In the genomic region with DNA sequence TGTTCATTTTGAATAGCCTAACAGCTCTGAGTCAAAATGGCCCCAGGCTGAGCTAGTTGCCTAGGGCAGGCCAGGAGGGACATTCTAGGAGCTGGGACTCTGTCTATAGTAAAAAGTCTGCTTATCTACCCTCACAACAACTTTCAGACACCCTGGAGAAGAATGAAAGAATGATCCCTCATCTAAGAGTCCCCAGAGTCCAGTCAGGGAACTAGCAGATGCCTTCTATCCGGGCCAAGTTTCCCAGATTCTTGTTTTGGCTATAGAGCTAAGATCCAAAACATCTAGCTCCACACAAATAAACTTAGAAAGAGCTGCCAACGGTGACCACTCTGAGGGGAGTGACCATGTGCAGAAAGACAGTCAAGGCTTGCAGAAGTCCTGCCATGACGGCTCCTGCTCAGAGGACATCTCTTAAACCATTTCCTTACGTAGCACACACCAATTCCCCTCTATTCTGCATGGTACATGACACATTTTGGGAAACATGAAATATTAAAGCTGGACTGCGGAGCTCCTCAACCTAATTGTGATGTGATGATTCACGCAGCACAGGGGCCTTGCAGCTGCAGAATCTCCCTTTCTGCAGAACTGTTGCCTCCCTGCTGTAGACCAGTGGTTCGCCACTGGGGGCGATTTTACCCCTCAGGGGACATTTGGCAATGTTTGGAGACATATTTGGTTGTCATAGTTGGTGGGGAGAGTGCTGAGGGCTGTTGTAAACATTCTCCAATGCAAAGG, we compare ENCODE assay signal across 12 cellular contexts. TPM values are rescaled to one million over a fixed set of nuclear protein-coding genes. Genes with fewer than 3 reads are reported as not detected.
DNase-seq lines count a peak whose midpoint lies in the region; ATAC-seq and TF ChIP-seq lines count a peak whose summit lies in the region.
"Had no signal": no experiment of that assay in that cellular context is flagged by ENCODE, and none has a peak within 500 bp of the region (broad histone marks: within the 10 kb centered on the region; RNA-seq: fewer than 3 reads in every experiment).

No MANE protein-coding gene starts in this region.

- H4K20me1 ChIP-seq in mammary epithelial cell (ENCODE audit: insufficient read depth, low read length), result no peaks in the 10 kb centered on the region

- H3K27me3 ChIP-seq in breast epithelium (no peaks in the 10 kb centered on the region), mammary epithelial cell (ENCODE audit: insufficient read depth, low read length) (no peaks in the 10 kb centered on the region)

- in situ Hi-C loops in mammary epithelial cell (cut with MboI; ENCODE audit: low sequenced_read_pairs in 2 of 2), result no loop called here

- CTCF ChIA-PET in mammary epithelial cell (lab: Charles Lee; ENCODE audit: low non-redundant PET), result no interaction called here

- no peaks in the 10 kb centered on the region for H3K36me3 ChIP-seq in breast epithelium
- no peaks in the 10 kb centered on the region for H3K36me3 ChIP-seq in mammary epithelial cell (ENCODE audit: insufficient read depth, low read length)

- no peak for TF ChIP-seq POLR2A in breast epithelium (IDR thresholded peaks at IDR 0.05)

- dilution Hi-C loops in mammary epithelial cell (cut with HindIII; ENCODE audit: low sequenced_read_pairs), result no loop called here

- no TSS peak for BruUV-seq in mammary epithelial cell (replicated peaks; lab: Mats Ljungman, UMichigan)

- no peak for DNase-seq in breast epithelium (ENCODE audit: low spot score in 2 of 2)
- DNase-seq in mammary epithelial cell, result no peak
- peak; percentile 74 to 88 for DNase-seq in cardiac fibroblast (ENCODE audit: low read depth in 2 of 2)
- peak; percentile 66 for DNase-seq in islet precursor cell
- DNase-seq: activated gamma-delta T cell treated with Interleukin-2 at 50 U/mL for 16 hours; effector memory CD8-positive, alpha-beta T cell; NCI-H2029 treated with DMSO at 0.1 percent for 48 hours had no signal

- H2AFZ ChIP-seq in mammary epithelial cell (ENCODE audit: low read depth, low read length), result no peak overlapping the region

- no peak overlapping the region for H3K9ac ChIP-seq in mammary epithelial cell (ENCODE audit: insufficient read depth, low read length)

- no peaks in the 10 kb centered on the region for H3K9me3 ChIP-seq in breast epithelium
- no peaks in the 10 kb centered on the region for H3K9me3 ChIP-seq in mammary epithelial cell (replicated peaks; ENCODE audit: insufficient read depth, low read length)

- 79% methylated on average over 8 of the region's 8 CpGs for WGBS in mammary epithelial cell (ENCODE audit: low coverage, missing lambda C conversion rate)

- H3K4me1 ChIP-seq in breast epithelium (peaks cover 0 to 7% of the 10 kb centered on the region in 2 donors), mammary epithelial cell (ENCODE audit: insufficient read depth, low read length) (no peaks in the 10 kb centered on the region)

- intact Hi-C loops in breast epithelium (cut with DNase I; ENCODE audit: low total_unique reads) (no loop called here), mammary epithelial cell (cut with micrococcal nuclease) (no loop called here)

- H3K79me2 ChIP-seq in mammary epithelial cell (ENCODE audit: insufficient read depth, low read length), result no peaks in the 10 kb centered on the region

- H3K27ac ChIP-seq in breast epithelium, result peak overlapping the region; percentile 7 to 72
- no peak overlapping the region for H3K27ac ChIP-seq in mammary epithelial cell (ENCODE audit: insufficient read depth, low read depth, low read length)

- H3K4me2 ChIP-seq in mammary epithelial cell (ENCODE audit: insufficient read depth, low read depth, low read length), result no peak overlapping the region

- ATAC-seq in GM21717 (IDR thresholded peaks at IDR 0.05; ENCODE audit: unreplicated experiment) (no peak), HG03520 (IDR thresholded peaks at IDR 0.05; ENCODE audit: unreplicated experiment) (no peak), HG03378 (IDR thresholded peaks at IDR 0.05; ENCODE audit: unreplicated experiment) (no peak), HG03439 (IDR thresholded peaks at IDR 0.05; ENCODE audit: unreplicated experiment) (no peak)
- ATAC-seq: activated CD4-positive, CD25-positive, alpha-beta regulatory T cell treated with anti-CD3 and anti-CD28 coated beads, Interleukin-2, amount 50 U/mL, for 24 hours; effector memory CD8-positive, alpha-beta T cell had no signal

- no peak overlapping the region for H3K4me3 ChIP-seq in breast epithelium
- H3K4me3 ChIP-seq in mammary epithelial cell (replicated peaks in 1 of 3; ENCODE audit: insufficient read depth in 1 of 3, low read depth in 2 of 3, low read length in 3 of 3), result no peak overlapping the region
- H3K4me3 ChIP-seq in cardiac fibroblast (replicated peaks in 1 of 2; ENCODE audit: low read depth in 2 of 2, low read length in 2 of 2), result no peak overlapping the region

- TF ChIP-seq CTCF in breast epithelium (IDR thresholded peaks at IDR 0.05) (no peak), mammary epithelial cell (conservative IDR thresholded peaks at IDR 0.05 in 1 of 2, IDR thresholded peaks at IDR 0.05 in 1 of 2; ENCODE audit: extremely low read depth in 1 of 2, insufficient read depth in 1 of 2, low read depth in 1 of 2, low read length in 2 of 2) (no peak), cardiac fibroblast (IDR thresholded peaks at IDR 0.05; ENCODE audit: low read depth, low read length) (peak; percentile 37)

RNA-seq across cellular contexts. Expression of gene FAM20A, which starts 24.2 kb away (rescaled TPM):
- total RNA-seq in breast epithelium, result 10 to 100 TPM in 2 of 3 donors, 1 to 10 TPM in 1; 6.2 to 28.8 (median 11.3) TPM
- total RNA-seq in mammary epithelial cell, result under 1 TPM in 1 of 2 donors, not detected in 1; 0.17 TPM
- not detected for polyA plus RNA-seq in mammary epithelial cell
- polyA minus RNA-seq in mammary epithelial cell, result not detected

Comparison
In these comparisons a context has a peak if more than half of its experiments do, and no peak if none do; other contexts are left out.
1. RNA of gene FAM20A, which starts 24.2 kb away (total RNA-seq): 6.2 to 28.8 TPM in breast epithelium; 0.17 TPM in mammary epithelial cell; every median in the first group is over 4 times any median in the second.
2. DNase-seq: peak in cardiac fibroblast (2 of 2) and islet precursor cell (single experiment); none in breast epithelium (0 of 2) and mammary epithelial cell (single experiment).